ENCODE assay signal across 8 cellular contexts in genomic region chr1:40449684-40450490, GRCh38. TPM values are rescaled to one million over a fixed set of nuclear protein-coding genes. Genes with fewer than 3 reads are reported as not detected.
DNase-seq lines count a peak whose midpoint lies in the region; ATAC-seq, FAIRE-seq and TF ChIP-seq lines count a peak whose summit lies in the region.

Gene ZFP69B (plus strand): TSS chr1:40450476. CDS start chr1:40450962, 486 bp downstream.

- H2AK5ac ChIP-seq in H1 (ENCODE audit: low read depth, low read length) (peak within 1 kb of the TSS; percentile 61; the same call in 1 of the 2 replicates), mesendoderm (ENCODE audit: low read length) (peak within 1 kb of the TSS; percentile 31)

- no peak within 1 kb of the TSS for H3K14ac ChIP-seq in H1 (ENCODE audit: insufficient read length)

- H3K79me2 ChIP-seq in H1 (ENCODE audit: control insufficient read depth in 1 of 2, insufficient read depth in 2 of 2, low read length in 2 of 2) (peaks cover 0 to 6% of the 10 kb centered on the region in 2 experiments; a peak in 1 of 4 replicates), mesendoderm (ENCODE audit: control insufficient read depth, insufficient read depth, low read length) (no peaks in the 10 kb centered on the region)

- peak within 1 kb of the TSS; percentile 76 to 89 (median 79) for H3K9ac ChIP-seq in H1 (replicated peaks in 1 of 4; ENCODE audit: extremely low read depth in 1 of 4, low read depth in 3 of 4, low read length in 3 of 4)
- H3K9ac ChIP-seq in mesendoderm (ENCODE audit: low read length), result peak within 1 kb of the TSS; percentile 80

- 2% methylated on average over 51 of the region's 64 CpGs; no CpG with 5 or more reads in 1 of the 2 experiments for WGBS in H1 (ENCODE audit: extremely low coverage in 1 of 2, insufficient coverage in 1 of 2, insufficient read length in 1 of 2, insufficient replicate concordance in 2 of 2, low coverage in 1 of 2, low lambda C conversion rate in 2 of 2, missing lambda C conversion rate in 1 of 2), 2 experiments
- no CpG with 5 or more reads among the region's 64 CpGs for WGBS in mesendoderm (ENCODE audit: extremely low coverage, insufficient coverage, low lambda C conversion rate)

- H3K18ac ChIP-seq in H1 (ENCODE audit: extremely low read depth, low read length) (peak within 1 kb of the TSS; percentile 93), mesendoderm (ENCODE audit: low read length) (peak within 1 kb of the TSS; percentile 75)

- peak; percentile 87 for ATAC-seq in GM19467 (IDR thresholded peaks at IDR 0.05; ENCODE audit: unreplicated experiment)

- peak within 1 kb of the TSS; percentile 68 for H4K91ac ChIP-seq in H1 (replicated peaks; ENCODE audit: insufficient read length, low read length)

- H4K20me1 ChIP-seq in H1 (replicated peaks in 1 of 2; ENCODE audit: control insufficient read depth in 1 of 2, insufficient read depth in 2 of 2, low read length in 2 of 2), result no peaks in the 10 kb centered on the region

- no peak for FAIRE-seq in H1 (lab: Jason Lieb, UNC)

- H3K4me3 ChIP-seq in H1 (ENCODE audit: extremely low read depth in 1 of 4, insufficient read depth in 2 of 4, low read depth in 3 of 4, low read length in 4 of 4) (peak within 1 kb of the TSS; percentile 62 to 76 (median 68)), mesendoderm (ENCODE audit: low read length) (peak within 1 kb of the TSS; percentile 57)

- H3K23me2 ChIP-seq in H1 (ENCODE audit: low read depth, low read length), result peaks cover 10% of the 10 kb centered on the region; the same call in 1 of the 2 replicates

- H2BK5ac ChIP-seq in H1 (ENCODE audit: low read depth, low read length) (peak within 1 kb of the TSS; percentile 68; the same call in 1 of the 2 replicates), mesendoderm (ENCODE audit: low read length) (peak within 1 kb of the TSS; percentile 30)

- no peak; a peak in 1 of 4 replicates for TF ChIP-seq RAD21 in H1 (IDR thresholded peaks at IDR 0.05 in 1 of 2, conservative IDR thresholded peaks at IDR 0.05 in 1 of 2; ENCODE audit: low read depth in 2 of 2, low read length in 2 of 2)

- H3K36me3 ChIP-seq in H1 (ENCODE audit: control insufficient read depth in 2 of 4, insufficient read depth in 4 of 4, low read length in 3 of 4) (peaks cover 0 to 21% (median 5%) of the 10 kb centered on the region in 4 experiments; a peak in 3 of 8 replicates), mesendoderm (ENCODE audit: control insufficient read depth, insufficient read depth, low read length) (no peaks in the 10 kb centered on the region)

- peak within 1 kb of the TSS; percentile 74 for H3K56ac ChIP-seq in H1 (replicated peaks; ENCODE audit: insufficient read length, low read depth, low read length)
- peak within 1 kb of the TSS; percentile 88 for H3K56ac ChIP-seq in mesendoderm (ENCODE audit: low read length)

- no peak for TF ChIP-seq EP300 in H1 (IDR thresholded peaks at IDR 0.05; ENCODE audit: borderline replicate concordance in 1 of 2, low read depth in 2 of 2, low read length in 2 of 2)

- H3K79me1 ChIP-seq in H1 (ENCODE audit: low read depth, low read length) (no peaks in the 10 kb centered on the region), mesendoderm (ENCODE audit: low read length) (no peaks in the 10 kb centered on the region)

- H4K5ac ChIP-seq in H1 (ENCODE audit: insufficient read length, low read depth, low read length), result peak within 1 kb of the TSS; percentile 82
- peak within 1 kb of the TSS; percentile 12 for H4K5ac ChIP-seq in mesendoderm (ENCODE audit: low read length)

- H3K4me1 ChIP-seq in H1 (replicated peaks in 1 of 4; ENCODE audit: control insufficient read depth in 3 of 4, insufficient read depth in 4 of 4, low read length in 3 of 4) (peaks cover 0 to 8% (median 2%) of the 10 kb centered on the region in 4 experiments; a peak in 5 of 7 replicates), mesendoderm (ENCODE audit: control insufficient read depth, low read depth, low read length) (peaks cover 4% of the 10 kb centered on the region)

- no peak within 1 kb of the TSS for H2BK20ac ChIP-seq in H1 (ENCODE audit: low read length)

- H3K23ac ChIP-seq in H1 (ENCODE audit: insufficient read length) (no peak within 1 kb of the TSS), mesendoderm (ENCODE audit: low read length) (no peak within 1 kb of the TSS)

- H2BK15ac ChIP-seq in H1 (ENCODE audit: low read length) (peak within 1 kb of the TSS; percentile 73; the same call in 1 of the 2 replicates), mesendoderm (replicated peaks; ENCODE audit: low read depth) (no peak within 1 kb of the TSS)

- no peak within 1 kb of the TSS for H2BK120ac ChIP-seq in H1 (replicated peaks; ENCODE audit: low read depth, low read length)
- no peak within 1 kb of the TSS for H2BK120ac ChIP-seq in mesendoderm (ENCODE audit: low read depth, low read length)

- H3K4ac ChIP-seq in H1 (replicated peaks; ENCODE audit: insufficient read length, low read depth, low read length) (no peak within 1 kb of the TSS), mesendoderm (ENCODE audit: low read depth, low read length) (peak within 1 kb of the TSS; percentile 44)

- H3K4me2 ChIP-seq in H1 (ENCODE audit: insufficient read depth in 1 of 2, low read depth in 2 of 2, low read length in 2 of 2) (peak within 1 kb of the TSS; percentile 79 to 97), mesendoderm (ENCODE audit: low read length) (peak within 1 kb of the TSS; percentile 91)

- CTCF ChIA-PET in H1 (lab: Charles Lee; ENCODE audit: partially characterized antibody), result interaction anchor here (0.5 to 1.6 kb wide), 6 partner anchors 10 to 147 kb away, joined by 3 to 4 read pairs (median 4); no protein-coding TSS in a partner anchor

- H3K27ac ChIP-seq in H1 (ENCODE audit: low read depth, low read length), result peak within 1 kb of the TSS; percentile 83
- H3K27ac ChIP-seq in mesendoderm (ENCODE audit: low read depth, low read length), result peak within 1 kb of the TSS; percentile 89

- TF ChIP-seq POLR2A in H1 (IDR thresholded peaks at IDR 0.05; ENCODE audit: control extremely low read depth in 1 of 2, low read depth in 2 of 2, low read length in 2 of 2), result peak; percentile 51 to 68

- H3K27me3 ChIP-seq in H1 (replicated peaks in 1 of 4; ENCODE audit: control insufficient read depth in 3 of 4, extremely low read depth in 1 of 4, insufficient read depth in 3 of 4, low read length in 3 of 4) (no peaks in the 10 kb centered on the region), mesendoderm (ENCODE audit: insufficient read depth, low read length, poor library complexity) (no peaks in the 10 kb centered on the region)

- peak; percentile 93 for DNase-seq in CMK (ENCODE audit: low read depth)
- peak; percentile 48 for DNase-seq in HS-5 (ENCODE audit: low read depth)
- DNase-seq in NK-92 (lab: John Stamatoyannopoulos, UW; ENCODE audit: unreplicated experiment), result peak; percentile 34
- peak; percentile 84 to 90 (median 88) for DNase-seq in activated CD8-positive, alpha-beta memory T cell treated with anti-CD3 and anti-CD28 coated beads for 48 hours (ENCODE audit: low read depth in 2 of 3, low spot score in 2 of 3)
- peak; percentile 84 to 97 for DNase-seq in H1 (ENCODE audit: low read depth in 1 of 2, low spot score in 2 of 2)
- DNase-seq in mesendoderm, result peak; percentile 95
- DNase-seq in stimulated activated CD8-positive, alpha-beta memory T cell treated with anti-CD3 and anti-CD28 coated beads, Interleukin-12 subunit alpha, Interleukin-12 subunit beta, amount 100 ng/mL, for 24 hours (ENCODE audit: extremely low read depth), result peak; percentile 78

- TF ChIP-seq CTCF in H1 (IDR thresholded peaks at IDR 0.05; ENCODE audit: control extremely low read depth in 1 of 3, insufficient read depth in 1 of 3, low read depth in 1 of 3, low read length in 3 of 3), result no peak

- peak within 1 kb of the TSS; percentile 71 for H2BK12ac ChIP-seq in H1 (ENCODE audit: low read depth, low read length)

- POLR2A ChIA-PET in H1 (lab: Charles Lee; ENCODE audit: partially characterized antibody), result interaction anchor here (0.7 to 2.0 kb wide), 14 partner anchors 12 to 410 kb away, joined by 3 to 8 read pairs (median 5); partner anchors contain the start of genes CAP1, NFYC, ZFP69 and ZNF684

- H2AFZ ChIP-seq in H1 (ENCODE audit: low read length), result peak within 1 kb of the TSS; percentile 96

- peak within 1 kb of the TSS; percentile 90; the same call in 1 of the 2 replicates for H4K8ac ChIP-seq in H1 (ENCODE audit: extremely low read depth, insufficient read depth, low read length)
- peak within 1 kb of the TSS; percentile 15 for H4K8ac ChIP-seq in mesendoderm (ENCODE audit: low read depth, low read length)

- H3K9me3 ChIP-seq in H1 (ENCODE audit: insufficient read depth in 2 of 2, low read depth in 1 of 2, low read length in 1 of 2), result peaks cover 3 to 13% of the 10 kb centered on the region in 2 experiments; a peak in 2 of 4 replicates

TF ChIP-seq in H1, 55 proteins besides CTCF, POLR2A, EP300 and RAD21 (continues in another document):
- no peak for TF ChIP-seq SP1 (IDR thresholded peaks at IDR 0.05; ENCODE audit: low read depth, low read length)

RNA-seq across cellular contexts. Expression of gene ZFP69B, which starts in this region (rescaled TPM):
- 6.3 and 8.2 TPM in 2 replicates for total RNA-seq in H1 (2021; fragmentation: NEBNext Ultra II Directional; extraction: Animal tissue kit (Norgen Biotek cat#: 25700))
- 1.4 and 1.7 TPM in 2 replicates for polyA plus RNA-seq in H1 (2011; rRNA removed)
- 3.0 TPM for polyA plus RNA-seq in H1 (2011; cell fraction: cytosol; rRNA removed)
- 2.0 TPM for polyA plus RNA-seq in H1 (2011; cell fraction: nucleus; rRNA removed)
- 3.7 to 5.2 TPM (median 4.3 TPM) in 4 replicates for polyA plus RNA-seq in H1 (2012, experiment 1 of 2)
- polyA plus RNA-seq in H1 (2012, experiment 2 of 2), result 0.30 TPM
- 3.9 TPM for polyA plus RNA-seq in H1 (2013, experiment 1 of 2)
- polyA plus RNA-seq in H1 (2013, experiment 2 of 2), result 3.5 TPM
- polyA minus RNA-seq in H1 (2011; rRNA and poly(A)+ RNA removed), result 6.5 and 7.7 TPM in 2 replicates
- 4.8 TPM for polyA minus RNA-seq in H1 (2011; cell fraction: cytosol; rRNA and poly(A)+ RNA removed)
- 8.0 TPM for polyA minus RNA-seq in H1 (2011; cell fraction: nucleus; rRNA and poly(A)+ RNA removed)
- 4.9 TPM for polyA plus RNA-seq in mesendoderm (2013, experiment 1 of 2)
- 4.7 TPM for polyA plus RNA-seq in mesendoderm (2013, experiment 2 of 2)

Comparison
In these comparisons a context has a peak if more than half of its experiments do, and no peak if none do; other contexts are left out.
1. Peak in every context shown above with its lines: DNase-seq, ATAC-seq, H3K4me3 ChIP-seq and H3K27ac ChIP-seq.
2. DNase-seq: peak in every context shown above with its lines; median percentile 95 in mesendoderm; 93 in CMK; 90 in H1; 88 in activated CD8-positive, alpha-beta memory T cell treated with anti-CD3 and anti-CD28 coated beads for 48 hours; 78 in stimulated activated CD8-positive, alpha-beta memory T cell treated with anti-CD3 and anti-CD28 coated beads, Interleukin-12 subunit alpha, Interleukin-12 subunit beta, amount 100 ng/mL, for 24 hours; 48 in HS-5; 34 in NK-92.